In genomic region chr6:28943223-28943556, GRCh38 we compare ENCODE assay signal across 8 cellular contexts. TPM values are rescaled to one million over a fixed set of nuclear protein-coding genes. Genes with fewer than 3 reads are reported as not detected.
DNase-seq lines count a peak whose midpoint lies in the region; ATAC-seq and TF ChIP-seq lines count a peak whose summit lies in the region.

No MANE protein-coding gene starts in this region.

- TF ChIP-seq CTCF in 22Rv1 (IDR thresholded peaks at IDR 0.05) (no peak), lower lobe of right lung (IDR thresholded peaks at IDR 0.05) (no peak)

- H3K9me3 Mint-ChIP-seq in activated naive CD4-positive, alpha-beta T cell treated with anti-CD3 and anti-CD28 coated beads, Interleukin-2, amount 50 U/mL, for 72 hours: no peaks in the 10 kb centered on the region

- DNase-seq in GM23248 (peak; percentile 16), lower lobe of right lung (no peak), left colon (no peak), COLO668 (lab: John Stamatoyannopoulos, UW; ENCODE audit: unreplicated experiment) (no peak)
- DNase-seq in activated naive CD4-positive, alpha-beta T cell treated with anti-CD3 and anti-CD28 coated beads, Interleukin-2, amount 50 U/mL, for 72 hours (ENCODE audit: low spot score in 2 of 2): no peak

- intact Hi-C loops in lower lobe of right lung (cut with DNase I): no loop called here
- intact Hi-C loops in left colon (cut with DNase I, micrococcal nuclease): loop anchor here in 1 of 2 donors (5.0 kb wide), 2 partner anchors 39 to 106 kb away; no protein-coding TSS in a partner anchor

- H3K36me3 ChIP-seq in GM23248 (ENCODE audit: low read depth) (no peaks in the 10 kb centered on the region), lower lobe of right lung (no peaks in the 10 kb centered on the region)

- no peaks in the 10 kb centered on the region for H3K79me2 ChIP-seq in GM23248 (ENCODE audit: insufficient read depth)

- 0 out of 2 replicates have a peak overlapping the region, but pooled peaks have one; percentile 16 for H3K9ac ChIP-seq in GM23248

- no peaks in the 10 kb centered on the region for H3K27me3 ChIP-seq in GM23248 (replicated peaks; ENCODE audit: insufficient read depth)
- no peaks in the 10 kb centered on the region for H3K27me3 ChIP-seq in lower lobe of right lung (ENCODE audit: low read depth)

- no peak for ATAC-seq in activated naive CD4-positive, alpha-beta T cell treated with anti-CD3 and anti-CD28 coated beads, Interleukin-2, amount 50 U/mL, for 72 hours
- ATAC-seq in lower lobe of right lung: no peak
- ATAC-seq in left colon: no peak
- no peak for ATAC-seq in GM21717 (IDR thresholded peaks at IDR 0.05; ENCODE audit: unreplicated experiment)
- no peak for ATAC-seq in HG02623 (IDR thresholded peaks at IDR 0.05; ENCODE audit: unreplicated experiment)

- H3K36me3 Mint-ChIP-seq in activated naive CD4-positive, alpha-beta T cell treated with anti-CD3 and anti-CD28 coated beads, Interleukin-2, amount 50 U/mL, for 72 hours: no peaks in the 10 kb centered on the region

- in situ Hi-C loops in GM23248 (cut with MboI): no loop called here

- H3K27ac Mint-ChIP-seq in activated naive CD4-positive, alpha-beta T cell treated with anti-CD3 and anti-CD28 coated beads, Interleukin-2, amount 50 U/mL, for 72 hours: peak overlapping the region; percentile 27 to 97

- H3K4me3 ChIP-seq in GM23248: peak overlapping the region; percentile 82
- peak overlapping the region; percentile 63 for H3K4me3 ChIP-seq in lower lobe of right lung

- no peaks in the 10 kb centered on the region for H4K20me1 ChIP-seq in GM23248 (ENCODE audit: insufficient read depth)

- WGBS in GM23248 (ENCODE audit: low coverage in 1 of 2, low lambda C conversion rate in 2 of 2, missing lambda C conversion rate in 2 of 2), 2 experiments: 2 to 4% methylated on average over 6 of the region's 6 CpGs

- H3K27ac ChIP-seq in 22Rv1 (peak overlapping the region; percentile 85), GM23248 (no peak overlapping the region), lower lobe of right lung (no peak overlapping the region)

- H3K4me1 ChIP-seq in GM23248 (ENCODE audit: insufficient read depth) (no peaks in the 10 kb centered on the region), lower lobe of right lung (peaks cover 17% of the 10 kb centered on the region)

- peak overlapping the region; percentile 98 for H2AFZ ChIP-seq in GM23248

- peak overlapping the region; percentile 99 for H3K4me2 ChIP-seq in GM23248 (ENCODE audit: unreplicated experiment)

- peaks cover 37% of the 10 kb centered on the region for H3F3A ChIP-seq in GM23248 (ENCODE audit: insufficient read depth)

- no peaks in the 10 kb centered on the region for H3K9me2 ChIP-seq in GM23248 (ENCODE audit: insufficient read depth)

- H3K9me3 ChIP-seq in GM23248 (ENCODE audit: low read depth) (no peaks in the 10 kb centered on the region), lower lobe of right lung (no peaks in the 10 kb centered on the region)

RNA-seq across cellular contexts. Expression of gene TRIM27, which starts 19.4 kb away (rescaled TPM):
- 56.1 and 67.7 TPM in 2 replicates for total RNA-seq in GM23248 (2014; rRNA removed; shearing (Covaris generic))
- 40.2 and 42.1 TPM in 2 replicates for polyA plus RNA-seq in GM23248 (2016; fragmentation: Nextera tagmentation; extraction: Ambion mirVana)
- 10 to 100 TPM; 34.3 to 45.4 TPM for total RNA-seq in activated naive CD4-positive, alpha-beta T cell treated with anti-CD3 and anti-CD28 coated beads, Interleukin-2, amount 50 U/mL, for 72 hours
- 46.6 TPM for total RNA-seq in lower lobe of right lung
- 10 to 100 TPM; 30.2 to 39.4 TPM for total RNA-seq in left colon
